Comparison of ENCODE assay signal across 9 cellular contexts in the genomic region with DNA sequence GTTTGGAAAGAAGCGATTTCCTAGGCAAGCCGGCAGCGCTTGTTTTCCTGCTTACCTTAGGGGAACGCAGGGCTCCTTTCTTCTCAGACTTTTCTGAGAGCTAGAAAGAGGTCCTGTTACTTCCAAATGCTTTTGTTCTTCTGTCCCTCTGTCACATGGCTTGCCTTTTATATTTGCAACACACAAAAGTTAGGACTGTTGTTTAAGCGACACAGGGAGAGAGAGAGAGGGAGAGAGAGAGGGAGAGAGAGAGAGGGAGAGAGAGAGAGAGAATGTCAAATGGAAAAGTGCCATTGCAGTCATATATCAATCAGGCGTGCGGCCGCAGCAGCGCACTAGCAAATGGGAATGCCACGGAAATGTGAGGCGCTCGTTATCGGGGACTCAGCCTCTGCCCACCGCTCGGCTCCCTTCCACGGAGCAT. TPM values are rescaled to one million over a fixed set of nuclear protein-coding genes. Genes with fewer than 3 reads are reported as not detected.
DNase-seq lines count a peak whose midpoint lies in the region; ATAC-seq and TF ChIP-seq lines count a peak whose summit lies in the region.
"Had no signal": no experiment of that assay in that cellular context is flagged by ENCODE, and none has a peak within 500 bp of the region (broad histone marks: within the 10 kb centered on the region; RNA-seq: fewer than 3 reads in every experiment).

TSS of gene NDP (minus strand) at position 142 of the 424 bp plus-strand sequence. CDS start 14,745 bp downstream, outside the sequence.

- peaks cover 16% of the 10 kb centered on the region for H3K4me1 Mint-ChIP-seq in activated B cell treated with CpG ODN at 0.5 μM for 24 hours

- H3K27ac Mint-ChIP-seq in activated B cell treated with CpG ODN at 0.5 μM for 24 hours, result no peak within 1 kb of the TSS

- H3K27me3 Mint-ChIP-seq in activated B cell treated with CpG ODN at 0.5 μM for 24 hours, result peaks cover 21% of the 10 kb centered on the region

- H3K36me3 Mint-ChIP-seq in activated B cell treated with CpG ODN at 0.5 μM for 24 hours (ENCODE audit: low read depth), result no peaks in the 10 kb centered on the region

- H3K27me3 ChIP-seq in left ventricle myocardium inferior (ENCODE audit: low read depth), result no peaks in the 10 kb centered on the region

- intact Hi-C loops in activated B cell treated with CpG ODN at 0.5 μM for 24 hours (cut with micrococcal nuclease) (no loop called here), left ventricle myocardium inferior (cut with micrococcal nuclease) (loop anchor here (10.0 kb wide), 1 partner anchor 52 kb away; no protein-coding TSS in a partner anchor), OCI-LY7 (cut with micrococcal nuclease; ENCODE audit: unreplicated experiment) (no loop called here)

- no peak for TF ChIP-seq POLR2A in erythroblast (IDR thresholded peaks at IDR 0.05; ENCODE audit: low read length)

- CTCF ChIA-PET in activated B cell treated with CpG ODN at 0.5 μM for 24 hours (lab: Charles Lee) (no interaction called here), OCI-LY7 (lab: Charles Lee; ENCODE audit: unreplicated experiment) (no interaction called here)

- no TSS peak for BruUV-seq in OCI-LY7 (replicated peaks; lab: Mats Ljungman, UMichigan)

- POLR2A ChIA-PET in activated B cell treated with CpG ODN at 0.5 μM for 24 hours (lab: Charles Lee) (no interaction called here), OCI-LY7 (lab: Charles Lee) (no interaction called here)

- H3K36me3 ChIP-seq in left ventricle myocardium inferior (no peaks in the 10 kb centered on the region), OCI-LY7 (ENCODE audit: insufficient read depth, low read length) (no peaks in the 10 kb centered on the region)

- no peak for ATAC-seq in activated B cell treated with CpG ODN at 0.5 μM for 24 hours (ENCODE audit: low read depth)
- ATAC-seq in HG02970 (IDR thresholded peaks at IDR 0.05; ENCODE audit: low FRiP score, unreplicated experiment), result no peak

- H3K79me2 ChIP-seq in OCI-LY7 (ENCODE audit: insufficient read depth, low read depth, low read length), result no peaks in the 10 kb centered on the region

- no peak within 1 kb of the TSS for H3K27ac ChIP-seq in left ventricle myocardium inferior (replicated peaks)
- H3K27ac ChIP-seq in OCI-LY7 (ENCODE audit: low read depth, low read length, poor library complexity, severe bottlenecking), result no peak within 1 kb of the TSS

- TF ChIP-seq CTCF in activated B cell treated with CpG ODN at 0.5 μM for 24 hours (IDR thresholded peaks at IDR 0.05) (no peak), left ventricle myocardium inferior (IDR thresholded peaks at IDR 0.05; ENCODE audit: borderline replicate concordance) (no peak), OCI-LY7 (conservative IDR thresholded peaks at IDR 0.05; ENCODE audit: low read length) (no peak)

- H3K9me3 ChIP-seq in left ventricle myocardium inferior (replicated peaks) (no peaks in the 10 kb centered on the region), OCI-LY7 (ENCODE audit: low read length) (no peaks in the 10 kb centered on the region)

- H3K4me1 ChIP-seq in left ventricle myocardium inferior (no peaks in the 10 kb centered on the region), OCI-LY7 (ENCODE audit: insufficient read depth, low read length, poor library complexity, severe bottlenecking) (no peaks in the 10 kb centered on the region)

- H3K4me2 ChIP-seq in OCI-LY7 (ENCODE audit: low read length), result no peak within 1 kb of the TSS

- DNase-seq in ELR (ENCODE audit: low read depth), result peak; percentile 29
- no peak for DNase-seq in activated B cell treated with CpG ODN at 0.5 μM for 24 hours
- DNase-seq in left ventricle myocardium inferior, result no peak
- peak; percentile 52 for DNase-seq in putamen (ENCODE audit: low spot score)
- no peak for DNase-seq in OCI-LY7 (ENCODE audit: low spot score)
- DNase-seq in amniotic stem cell (lab: John Stamatoyannopoulos, UW), result no peak
- DNase-seq in erythroblast (lab: John Stamatoyannopoulos, UW), result no peak
- DNase-seq: OCI-M1 had no signal

- H4K20me1 ChIP-seq in OCI-LY7 (ENCODE audit: insufficient read depth, low read length), result no peaks in the 10 kb centered on the region

- H3K4me3 ChIP-seq in left ventricle myocardium inferior, result peak within 1 kb of the TSS; percentile 51
- H3K4me3 ChIP-seq in OCI-LY7 (ENCODE audit: low read depth, low read length, poor library complexity, severe bottlenecking), result no peak within 1 kb of the TSS

- H2AFZ ChIP-seq in OCI-LY7 (ENCODE audit: low read length), result no peak within 1 kb of the TSS

- H3K4me3 Mint-ChIP-seq in activated B cell treated with CpG ODN at 0.5 μM for 24 hours, result peak within 1 kb of the TSS; percentile 41

- no peaks in the 10 kb centered on the region for H3K9me3 Mint-ChIP-seq in activated B cell treated with CpG ODN at 0.5 μM for 24 hours

- H3K9me2 ChIP-seq in OCI-LY7 (ENCODE audit: insufficient read depth, low read length), result no peaks in the 10 kb centered on the region

RNA-seq across cellular contexts. Expression of gene NDP, which starts in this region (rescaled TPM):
- total RNA-seq in activated B cell treated with CpG ODN at 0.5 μM for 24 hours (not detected in 2 replicates), left ventricle myocardium inferior (not detected), OCI-LY7 (2022) (not detected in 2 replicates)
- total RNA-seq in OCI-LY7 (2014; rRNA removed; shearing (Covaris generic)), result not detected in 2 replicates

Comparison
In these comparisons a context has a peak if more than half of its experiments do, and no peak if none do; other contexts are left out.
1. DNase-seq: peak in ELR (single experiment) and putamen (single experiment); none in activated B cell treated with CpG ODN at 0.5 μM for 24 hours (single experiment), left ventricle myocardium inferior (single experiment), OCI-LY7 (single experiment), amniotic stem cell (single experiment) and erythroblast (0 of 2).